Comparison of ENCODE assay signal across 24 cellular contexts in the genomic region with DNA sequence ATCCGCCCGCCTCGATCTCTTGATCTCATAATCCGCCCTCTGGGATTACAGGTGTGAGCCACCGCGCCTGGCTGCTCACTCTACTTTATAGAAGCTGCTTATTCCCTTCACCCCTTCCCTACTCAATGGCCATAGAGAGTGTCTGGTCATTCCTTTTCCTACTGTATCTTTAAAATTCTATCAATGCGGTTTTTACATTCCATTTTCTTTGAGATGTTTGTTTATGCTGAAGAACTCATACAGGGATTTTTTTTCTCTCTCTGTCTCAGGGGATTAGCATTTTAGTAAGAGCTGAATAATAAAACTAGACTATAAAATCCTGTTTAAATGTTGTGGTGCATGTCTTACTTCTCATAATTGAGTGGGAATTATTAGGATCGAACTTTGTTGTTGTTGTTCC.
"Had no signal": no experiment of that assay in that cellular context is flagged by ENCODE, and none has a peak within 500 bp of the region (broad histone marks: within the 10 kb centered on the region; RNA-seq: fewer than 3 reads in every experiment).

No MANE protein-coding gene starts in this region.

- H3K4me3 ChIP-seq: ascending aorta, heart left ventricle, left lung, lower lobe of right lung, neural progenitor cell, spleen, thoracic aorta had no signal

- H3K4me3 Mint-ChIP-seq: activated naive CD4-positive, alpha-beta T cell treated with anti-CD3 and anti-CD28 coated beads, Interleukin-2, amount 50 U/mL, for 24 hours; dendritic cell treated with granulocyte-macrophage colony-stimulating factor and Interleukin-4, amounts not matched to agents 40 ng/mL and 50 ng/mL, for 4 days; endodermal cell; natural killer cell; neural progenitor cell had no signal

- H3K27ac Mint-ChIP-seq: dendritic cell treated with granulocyte-macrophage colony-stimulating factor and Interleukin-4, amounts not matched to agents 40 ng/mL and 50 ng/mL, for 4 days; endodermal cell; natural killer cell; neural progenitor cell had no signal

- DNase-seq: activated CD4-positive, alpha-beta T cell treated with anti-CD3 and anti-CD28 coated beads for 48 hours; activated CD4-positive, alpha-beta T cell treated with anti-CD3 and anti-CD28 coated beads, Interleukin-2, amount 50 U/mL, for 48 hours; activated CD8-positive, alpha-beta memory T cell treated with anti-CD3 and anti-CD28 coated beads for 24 hours; activated gamma-delta T cell treated with Interleukin-2 at 50 U/mL for 16 hours; caudate nucleus; endodermal cell; heart left ventricle; left lung; lower lobe of right lung; mesenchymal stem cell; natural killer cell; occipital lobe; posterior cingulate gyrus; right cardiac atrium; spleen; stimulated activated naive CD4-positive, alpha-beta T cell; trophoblast cell had no signal

- H3K36me3 Mint-ChIP-seq: natural killer cell, neural progenitor cell had no signal

- H3K27me3 Mint-ChIP-seq: activated naive CD4-positive, alpha-beta T cell treated with anti-CD3 and anti-CD28 coated beads, Interleukin-2, amount 50 U/mL, for 24 hours; dendritic cell treated with granulocyte-macrophage colony-stimulating factor and Interleukin-4, amounts not matched to agents 40 ng/mL and 50 ng/mL, for 4 days had no signal

- ATAC-seq: activated CD4-positive, CD25-positive, alpha-beta regulatory T cell treated with anti-CD3 and anti-CD28 coated beads, Interleukin-2, amount 50 U/mL, for 24 hours; esophagus mucosa; heart left ventricle; left lung; lower lobe of right lung; natural killer cell; right cardiac atrium had no signal
